15 cellular contexts compared by ENCODE assay signal in genomic region chr4:145278341-145279121, GRCh38.
DNase-seq lines count a peak whose midpoint lies in the region; ATAC-seq and TF ChIP-seq lines count a peak whose summit lies in the region.
"Had no signal": no experiment of that assay in that cellular context is flagged by ENCODE, and none has a peak within 500 bp of the region (broad histone marks: within the 10 kb centered on the region; RNA-seq: fewer than 3 reads in every experiment).

No MANE protein-coding gene starts in this region.

- H2AFZ ChIP-seq in OCI-LY7 (ENCODE audit: low read length) = no peak overlapping the region; the same call in 1 of the 2 replicates

- intact Hi-C loops in OCI-LY7 (cut with micrococcal nuclease; ENCODE audit: unreplicated experiment) = loop anchor here (1.0 kb wide), 1 partner anchor 267 kb away; no protein-coding TSS in a partner anchor

- TF ChIP-seq CTCF in HFFc6 (IDR thresholded peaks at IDR 0.05) (no peak), gastroesophageal sphincter (IDR thresholded peaks at IDR 0.05) (no peak), OCI-LY7 (conservative IDR thresholded peaks at IDR 0.05; ENCODE audit: low read length) (no peak)

- H3K9me3 Mint-ChIP-seq in HFFc6 = no peaks in the 10 kb centered on the region
- peaks cover 0 to 2% of the 10 kb centered on the region in 2 donors for H3K9me3 Mint-ChIP-seq in activated T-cell treated with anti-CD3 and anti-CD28 coated beads, Interleukin-2, amount 50 U/mL, for 72 hours
- H3K9me3 Mint-ChIP-seq: activated T-cell treated with anti-CD3 and anti-CD28 coated beads, Interleukin-2, amount 50 U/mL, for 24 hours had no signal

- no TSS peak for BruUV-seq in OCI-LY7 (replicated peaks; lab: Mats Ljungman, UMichigan)

- no peaks in the 10 kb centered on the region for H3K27me3 ChIP-seq in gastroesophageal sphincter
- H3K27me3 ChIP-seq: SJCRH30, tibial nerve had no signal

- no peaks in the 10 kb centered on the region for H3K9me2 ChIP-seq in OCI-LY7 (ENCODE audit: insufficient read depth, low read length)

- H3K36me3 Mint-ChIP-seq in HFFc6 (ENCODE audit: low read depth) = no peaks in the 10 kb centered on the region
- no peaks in the 10 kb centered on the region for H3K36me3 Mint-ChIP-seq in activated T-cell treated with anti-CD3 and anti-CD28 coated beads, Interleukin-2, amount 50 U/mL, for 72 hours (ENCODE audit: insufficient read depth in 2 of 2)
- H3K36me3 Mint-ChIP-seq: WTC11 had no signal

- peak overlapping the region; percentile 69 for H3K4me3 Mint-ChIP-seq in HFFc6
- H3K4me3 Mint-ChIP-seq in activated T-cell treated with anti-CD3 and anti-CD28 coated beads, Interleukin-2, amount 50 U/mL, for 72 hours = no peak overlapping the region
- H3K4me3 Mint-ChIP-seq: activated T-cell treated with anti-CD3 and anti-CD28 coated beads, Interleukin-2, amount 50 U/mL, for 24 hours; naive B cell; WTC11 had no signal

- CTCF ChIA-PET in OCI-LY7 (lab: Charles Lee; ENCODE audit: unreplicated experiment) = no interaction called here

- H3K4me2 ChIP-seq in OCI-LY7 (ENCODE audit: low read length) = no peak overlapping the region

- peak; percentile 20 for DNase-seq in HFFc6
- DNase-seq in amniotic epithelial cell (ENCODE audit: low read depth) = peak; percentile 22
- peak; percentile 39 for DNase-seq in skeletal muscle cell (ENCODE audit: low read depth)
- DNase-seq in activated T-cell treated with anti-CD3 and anti-CD28 coated beads, Interleukin-2, amount 50 U/mL, for 72 hours = no peak
- no peak for DNase-seq in NCI-H1694 treated with DMSO at 0.1 percent for 48 hours (lab: John Stamatoyannopoulos, UW)
- DNase-seq in stimulated activated CD4-positive, alpha-beta T cell treated with anti-CD3 and anti-CD28 coated beads, Interleukin-4, amount 100 ng/mL, for 1 hour = no peak
- DNase-seq in OCI-LY7 (ENCODE audit: low spot score) = no peak
- DNase-seq: activated T-cell treated with anti-CD3 and anti-CD28 coated beads, Interleukin-2, amount 50 U/mL, for 24 hours; DMS79; naive B cell; SJCRH30 had no signal

- H3K9me3 ChIP-seq in gastroesophageal sphincter = no peaks in the 10 kb centered on the region
- no peaks in the 10 kb centered on the region for H3K9me3 ChIP-seq in OCI-LY7 (ENCODE audit: low read length)
- H3K9me3 ChIP-seq: SJCRH30 had no signal

- H3K27ac ChIP-seq in gastroesophageal sphincter = peak overlapping the region; percentile 50 to 70 (median 52)
- no peak overlapping the region for H3K27ac ChIP-seq in OCI-LY7 (ENCODE audit: low read depth, low read length, poor library complexity, severe bottlenecking)
- H3K27ac ChIP-seq: SJCRH30, tibial nerve had no signal

- WGBS in gastroesophageal sphincter (ENCODE audit: low coverage in 1 of 2), 2 donors = 32 to 55% methylated on average over 2 of the region's 2 CpGs

- H3K36me3 ChIP-seq in gastroesophageal sphincter (no peaks in the 10 kb centered on the region), OCI-LY7 (ENCODE audit: insufficient read depth, low read length) (no peaks in the 10 kb centered on the region; the same call in 1 of the 2 replicates)
- H3K36me3 ChIP-seq: SJCRH30, tibial nerve had no signal

- no peaks in the 10 kb centered on the region for H4K20me1 ChIP-seq in OCI-LY7 (ENCODE audit: insufficient read depth, low read length)

- TF ChIP-seq POLR2A in gastroesophageal sphincter (IDR thresholded peaks at IDR 0.05) = no peak

- POLR2A ChIA-PET in OCI-LY7 (lab: Charles Lee) = interaction anchor here (0.6 kb wide), 1 partner anchor 658 kb away, joined by 3 read pairs; no protein-coding TSS in a partner anchor

- H3K4me3 ChIP-seq in gastroesophageal sphincter (no peak overlapping the region), skeletal muscle cell (ENCODE audit: low read depth, low read length) (no peak overlapping the region), OCI-LY7 (ENCODE audit: low read depth, low read length, poor library complexity, severe bottlenecking) (no peak overlapping the region)
- H3K4me3 ChIP-seq: SJCRH30, skin epidermis, tibial nerve had no signal

- peaks cover 1% of the 10 kb centered on the region for H3K27me3 Mint-ChIP-seq in HFFc6 (ENCODE audit: insufficient read depth)
- H3K27me3 Mint-ChIP-seq in activated T-cell treated with anti-CD3 and anti-CD28 coated beads, Interleukin-2, amount 50 U/mL, for 72 hours (ENCODE audit: low read depth) = no peaks in the 10 kb centered on the region

- peaks cover 30% of the 10 kb centered on the region for H3K4me1 Mint-ChIP-seq in HFFc6 (ENCODE audit: low read depth)
- H3K4me1 Mint-ChIP-seq in activated T-cell treated with anti-CD3 and anti-CD28 coated beads, Interleukin-2, amount 50 U/mL, for 72 hours (ENCODE audit: low read depth) = no peaks in the 10 kb centered on the region
- H3K4me1 Mint-ChIP-seq: naive B cell had no signal

- peak overlapping the region; percentile 92 for H3K27ac Mint-ChIP-seq in HFFc6
- H3K27ac Mint-ChIP-seq in activated T-cell treated with anti-CD3 and anti-CD28 coated beads, Interleukin-2, amount 50 U/mL, for 72 hours = no peak overlapping the region
- H3K27ac Mint-ChIP-seq: activated T-cell treated with anti-CD3 and anti-CD28 coated beads, Interleukin-2, amount 50 U/mL, for 24 hours; naive B cell; WTC11 had no signal

- no peak for ATAC-seq in gastroesophageal sphincter
- no peak for ATAC-seq in activated T-cell treated with anti-CD3 and anti-CD28 coated beads, Interleukin-2, amount 50 U/mL, for 72 hours (replicated peaks in 1 of 2)
- ATAC-seq: WTC11 had no signal

- no peaks in the 10 kb centered on the region for H3K79me2 ChIP-seq in OCI-LY7 (ENCODE audit: insufficient read depth, low read depth, low read length)

- H3K4me1 ChIP-seq in gastroesophageal sphincter (peaks cover 8 to 26% (median 8%) of the 10 kb centered on the region in 3 donors), OCI-LY7 (ENCODE audit: insufficient read depth, low read length, poor library complexity, severe bottlenecking) (no peaks in the 10 kb centered on the region)
- H3K4me1 ChIP-seq: SJCRH30 had no signal

- TF ChIP-seq EP300 in gastroesophageal sphincter (IDR thresholded peaks at IDR 0.05) = no peak

Comparison
In these comparisons a context has a peak if more than half of its experiments do, and no peak if none do; other contexts are left out.
1. DNase-seq: peak in HFFc6 (single experiment), amniotic epithelial cell (single experiment) and skeletal muscle cell (single experiment); none in activated T-cell treated with anti-CD3 and anti-CD28 coated beads, Interleukin-2, amount 50 U/mL, for 72 hours (0 of 2), NCI-H1694 treated with DMSO at 0.1 percent for 48 hours (single experiment), stimulated activated CD4-positive, alpha-beta T cell treated with anti-CD3 and anti-CD28 coated beads, Interleukin-4, amount 100 ng/mL, for 1 hour (single experiment) and OCI-LY7 (single experiment).